ENCODE assay signal across 10 cellular contexts in genomic region chr19:5954293-5954692, GRCh38. TPM values are rescaled to one million over a fixed set of nuclear protein-coding genes. Genes with fewer than 3 reads are reported as not detected.
A peak's percentile ranks its signal among the peaks of the same experiment; 100 is the strongest.
DNase-seq lines count a peak whose midpoint lies in the region; TF ChIP-seq lines count a peak whose summit lies in the region.
"Had no signal": no experiment of that assay in that cellular context is flagged by ENCODE, and none has a peak within 500 bp of the region (broad histone marks: within the 10 kb centered on the region; RNA-seq: fewer than 3 reads in every experiment).

No MANE protein-coding gene starts in this region.

- DNase-seq in activated naive CD4-positive, alpha-beta T cell (lab: John Stamatoyannopoulos, UW): no peak
- no peak for DNase-seq in transverse colon
- no peak for DNase-seq in NOMO-1 (lab: John Stamatoyannopoulos, UW; ENCODE audit: unreplicated experiment in 2 of 2)
- DNase-seq in activated CD8-positive, alpha-beta memory T cell treated with anti-CD3 and anti-CD28 coated beads for 24 hours: no peak
- no peak for DNase-seq in NCI-H2171 treated with DMSO at 0.1 percent for 48 hours (lab: John Stamatoyannopoulos, UW)
- DNase-seq: mesendoderm, PC-3 had no signal

- in situ Hi-C loops in transverse colon (cut with MboI; ENCODE audit: low pct_ligation_motif_present in 1 of 4, low pct_unique_long_range_greater_than_20kb in 1 of 4, low sequenced_read_pairs in 3 of 4): no loop called here

- no peak for TF ChIP-seq CTCF in transverse colon (IDR thresholded peaks at IDR 0.05)

- H3K4me1 Mint-ChIP-seq in activated naive CD4-positive, alpha-beta T cell treated with anti-CD3 and anti-CD28 coated beads, Interleukin-2, amount 50 U/mL, for 24 hours: peaks cover 90% of the 10 kb centered on the region

- peaks cover 35% of the 10 kb centered on the region for H3K36me3 ChIP-seq in mesodermal cell (ENCODE audit: control insufficient read depth, insufficient read depth, low read length)
- no peaks in the 10 kb centered on the region for H3K36me3 ChIP-seq in transverse colon

- peaks cover 10% of the 10 kb centered on the region for H3K36me3 Mint-ChIP-seq in activated naive CD4-positive, alpha-beta T cell treated with anti-CD3 and anti-CD28 coated beads, Interleukin-2, amount 50 U/mL, for 24 hours

- H3K4me3 Mint-ChIP-seq in activated naive CD4-positive, alpha-beta T cell treated with anti-CD3 and anti-CD28 coated beads, Interleukin-2, amount 50 U/mL, for 24 hours: peak overlapping the region; percentile 74

- WGBS in mesodermal cell (ENCODE audit: insufficient coverage in 2 of 2), 2 experiments: 81 to 89% methylated on average over 6 of the region's 6 CpGs
- WGBS in transverse colon (ENCODE audit: low coverage in 1 of 2), 2 donors: 27 to 39% methylated on average over 6 of the region's 6 CpGs

- no peaks in the 10 kb centered on the region for H3K27me3 Mint-ChIP-seq in activated naive CD4-positive, alpha-beta T cell treated with anti-CD3 and anti-CD28 coated beads, Interleukin-2, amount 50 U/mL, for 24 hours

- H3K4me3 ChIP-seq in mesodermal cell (ENCODE audit: extremely low read depth, insufficient read depth, low read length, poor library complexity, severe bottlenecking) (no peak overlapping the region), transverse colon (peak overlapping the region in 1 of 4 donors; percentile 6)

- H3K27me3 ChIP-seq in transverse colon: no peaks in the 10 kb centered on the region

- TF ChIP-seq POLR2A in transverse colon (IDR thresholded peaks at IDR 0.05): no peak

- intact Hi-C loops in transverse colon (cut with DNase I; ENCODE audit: low total_unique reads): no loop called here

- no peak for TF ChIP-seq EP300 in transverse colon (IDR thresholded peaks at IDR 0.05; ENCODE audit: low read depth)

- peak overlapping the region; percentile 97 for H3K27ac Mint-ChIP-seq in activated naive CD4-positive, alpha-beta T cell treated with anti-CD3 and anti-CD28 coated beads, Interleukin-2, amount 50 U/mL, for 24 hours

- no peaks in the 10 kb centered on the region for H3K9me3 ChIP-seq in mesodermal cell (ENCODE audit: control insufficient read depth, low read length)
- no peaks in the 10 kb centered on the region for H3K9me3 ChIP-seq in transverse colon

- H3K9me3 Mint-ChIP-seq in activated naive CD4-positive, alpha-beta T cell treated with anti-CD3 and anti-CD28 coated beads, Interleukin-2, amount 50 U/mL, for 24 hours: no peaks in the 10 kb centered on the region

- peak overlapping the region; percentile 79 for H3K27ac ChIP-seq in angular gyrus (ENCODE audit: low read depth, low read length)
- peak overlapping the region; percentile 58 for H3K27ac ChIP-seq in mesodermal cell (ENCODE audit: low read depth, low read length, severe bottlenecking)
- H3K27ac ChIP-seq in transverse colon: peak overlapping the region; percentile 74 to 88 (median 80)

- H3K4me1 ChIP-seq in mesodermal cell (ENCODE audit: control insufficient read depth, insufficient read depth, low read length, poor library complexity, severe bottlenecking) (peaks cover 16% of the 10 kb centered on the region), transverse colon (peaks cover 66 to 97% (median 81%) of the 10 kb centered on the region in 4 donors)

RNA-seq across cellular contexts. Expression of gene RANBP3, which starts 23.6 kb away (rescaled TPM):
- 62.1 TPM for polyA plus RNA-seq in mesodermal cell (2013, experiment 1 of 2)
- 52.9 TPM for polyA plus RNA-seq in mesodermal cell (2013, experiment 2 of 2)
- total RNA-seq in transverse colon: 100 to 1,000 TPM in 1 of 4 donors, 10 to 100 TPM in 3; 58.9 to 175 (median 65.0) TPM

RNA-seq across cellular contexts. Expression of gene CAPS, which starts 40.2 kb away (rescaled TPM):
- 3.2 TPM for polyA plus RNA-seq in mesodermal cell (2013, experiment 1 of 2)
- 3.2 TPM for polyA plus RNA-seq in mesodermal cell (2013, experiment 2 of 2)
- 10 to 100 TPM; 24.6 to 57.3 (median 38.0) TPM for total RNA-seq in transverse colon

RNA-seq across cellular contexts. Expression of gene VMAC, which starts 49.6 kb away (rescaled TPM):
- polyA plus RNA-seq in mesodermal cell (2013, experiment 1 of 2): 3.7 TPM
- 2.8 TPM for polyA plus RNA-seq in mesodermal cell (2013, experiment 2 of 2)
- 10 to 100 TPM in 2 of 4 donors, 1 to 10 TPM in 2; 8.9 to 59.5 (median 18.4) TPM for total RNA-seq in transverse colon

RNA-seq across cellular contexts. Expression of gene NDUFA11, which starts 50.7 kb away (rescaled TPM):
- polyA plus RNA-seq in mesodermal cell (2013, experiment 1 of 2): 235 TPM
- 196 TPM for polyA plus RNA-seq in mesodermal cell (2013, experiment 2 of 2)
- total RNA-seq in transverse colon: 100 to 1,000 TPM; 149 to 352 (median 235) TPM
